Comparison of ENCODE assay signal across 8 cellular contexts in the genomic region with DNA sequence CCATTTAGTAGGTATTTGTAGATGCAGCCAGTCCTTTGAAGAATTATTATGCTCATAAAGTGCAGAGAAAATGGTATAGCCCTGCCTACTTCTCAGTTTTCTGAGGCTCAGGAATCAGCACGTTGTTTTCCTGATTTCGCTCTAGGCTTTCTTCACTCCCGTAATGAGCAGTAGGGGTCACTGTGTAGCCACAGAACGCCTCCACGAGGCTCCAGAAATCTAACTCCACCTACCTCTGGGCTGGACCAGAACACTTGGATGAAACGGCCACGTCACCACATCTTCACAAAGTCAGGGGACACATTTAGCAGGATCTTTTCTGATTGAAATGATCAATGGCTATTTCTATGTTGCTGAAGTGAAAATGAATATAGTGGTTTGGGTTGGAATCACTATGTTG. TPM values are rescaled to one million over a fixed set of nuclear protein-coding genes. Genes with fewer than 3 reads are reported as not detected.
DNase-seq lines count a peak whose midpoint lies in the region; ATAC-seq and TF ChIP-seq lines count a peak whose summit lies in the region.

No MANE protein-coding gene starts in this region.

- TF ChIP-seq CTCF in lower lobe of right lung (IDR thresholded peaks at IDR 0.05): peak; percentile 76

- H3K27ac ChIP-seq in duodenal mucosa (ENCODE audit: low read depth, low read length): no peak overlapping the region
- no peak overlapping the region for H3K27ac ChIP-seq in lower lobe of right lung

- peak overlapping the region in 1 of 2 donors; percentile 40 for H3K9ac ChIP-seq in duodenal mucosa (ENCODE audit: low read depth in 1 of 2, low read length in 2 of 2)

- no peaks in the 10 kb centered on the region for H3K36me3 ChIP-seq in duodenal mucosa (ENCODE audit: control insufficient read depth in 1 of 2, insufficient read depth in 2 of 2, low read length in 2 of 2)
- H3K36me3 ChIP-seq in lower lobe of right lung: no peaks in the 10 kb centered on the region

- H3K27me3 ChIP-seq in duodenal mucosa (ENCODE audit: control insufficient read depth in 1 of 2, insufficient read depth in 2 of 2, low read length in 2 of 2): no peaks in the 10 kb centered on the region
- peaks cover 5% of the 10 kb centered on the region for H3K27me3 ChIP-seq in lower lobe of right lung (ENCODE audit: low read depth)

- ATAC-seq in HG03045 (IDR thresholded peaks at IDR 0.05; ENCODE audit: unreplicated experiment): peak; percentile 77
- ATAC-seq in lower lobe of right lung: peak; percentile 92 to 93
- ATAC-seq in HG03135 (IDR thresholded peaks at IDR 0.05; ENCODE audit: unreplicated experiment): no peak

- peak overlapping the region; percentile 32 to 53 for H3K4me3 ChIP-seq in duodenal mucosa (ENCODE audit: low read depth in 1 of 2, low read length in 2 of 2)
- H3K4me3 ChIP-seq in lower lobe of right lung: no peak overlapping the region

- intact Hi-C loops in lower lobe of right lung (cut with DNase I): loop anchor here (10.0 kb wide), 1 partner anchor 450 kb away; no protein-coding TSS in a partner anchor

- peaks cover 21 to 30% of the 10 kb centered on the region in 2 donors for H3K4me1 ChIP-seq in duodenal mucosa (ENCODE audit: control insufficient read depth in 1 of 2, insufficient read depth in 2 of 2, low read length in 2 of 2)
- peaks cover 8% of the 10 kb centered on the region for H3K4me1 ChIP-seq in lower lobe of right lung

- no peaks in the 10 kb centered on the region for H3K9me3 ChIP-seq in duodenal mucosa (ENCODE audit: control insufficient read depth in 1 of 2, low read length in 2 of 2)
- H3K9me3 ChIP-seq in lower lobe of right lung: no peaks in the 10 kb centered on the region

- DNase-seq in GM04503 (ENCODE audit: low read depth) (peak; percentile 38), NCI-H524 treated with DMSO at 0.1 percent for 48 hours (lab: John Stamatoyannopoulos, UW) (peak; percentile 48), lower lobe of right lung (peak; percentile 58)
- DNase-seq in activated CD4-positive, alpha-beta T cell treated with anti-CD3 and anti-CD28 coated beads, Interleukin-2, amount 50 U/mL, for 1 hour: peak; percentile 48
- DNase-seq in stimulated activated CD8-positive, alpha-beta memory T cell treated with anti-CD3 and anti-CD28 coated beads, Interleukin-4, amount 100 ng/mL, for 48 hours: peak; percentile 65

RNA-seq across cellular contexts. Expression of gene GTF3A, which starts 49.8 kb away (rescaled TPM):
- 83.0 TPM for total RNA-seq in lower lobe of right lung
